8 cellular contexts compared by ENCODE assay signal in the genomic region with DNA sequence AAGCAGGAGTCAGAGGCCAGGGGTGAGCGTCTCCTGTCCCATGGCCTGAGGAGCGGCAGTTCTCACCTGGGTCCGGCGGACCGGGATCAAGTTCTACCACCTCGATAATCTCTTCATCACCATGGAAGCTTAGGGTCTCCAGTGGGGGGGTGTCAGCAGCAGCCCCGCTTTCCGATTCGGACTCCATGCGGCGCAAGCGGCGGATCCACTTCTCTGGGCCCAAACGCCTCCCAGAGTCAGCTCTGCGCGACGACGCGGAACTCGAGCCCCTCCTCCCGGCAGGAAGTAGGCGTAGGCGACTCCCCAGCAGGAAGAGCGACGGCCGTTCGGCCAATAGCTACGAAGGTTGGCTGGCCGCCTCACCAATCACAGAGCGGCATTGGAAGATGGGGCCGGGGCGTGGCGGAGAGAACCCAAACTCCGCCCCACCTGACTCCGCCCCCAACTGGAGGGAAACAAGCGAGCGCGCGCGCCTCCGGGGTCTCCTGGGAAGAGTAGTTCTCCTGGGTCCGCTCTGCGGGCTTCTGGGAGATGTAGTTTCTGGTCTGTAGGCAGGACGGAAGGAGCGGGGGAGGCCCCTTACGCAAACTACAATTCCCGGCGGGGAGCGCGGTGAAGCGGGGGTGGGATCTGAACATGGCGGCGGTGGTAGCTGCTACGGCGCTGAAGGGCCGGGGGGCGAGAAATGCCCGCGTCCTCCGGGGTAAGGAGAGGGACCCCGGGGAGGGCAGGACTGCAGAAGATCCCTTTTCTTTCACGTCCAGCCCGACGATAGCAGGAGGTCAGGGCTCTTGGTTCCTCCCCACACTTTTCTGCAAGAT. TPM values are rescaled to one million over a fixed set of nuclear protein-coding genes. Genes with fewer than 3 reads are reported as not detected.
DNase-seq lines count a peak whose midpoint lies in the region; ATAC-seq and TF ChIP-seq lines count a peak whose summit lies in the region.

A gene with protein sequence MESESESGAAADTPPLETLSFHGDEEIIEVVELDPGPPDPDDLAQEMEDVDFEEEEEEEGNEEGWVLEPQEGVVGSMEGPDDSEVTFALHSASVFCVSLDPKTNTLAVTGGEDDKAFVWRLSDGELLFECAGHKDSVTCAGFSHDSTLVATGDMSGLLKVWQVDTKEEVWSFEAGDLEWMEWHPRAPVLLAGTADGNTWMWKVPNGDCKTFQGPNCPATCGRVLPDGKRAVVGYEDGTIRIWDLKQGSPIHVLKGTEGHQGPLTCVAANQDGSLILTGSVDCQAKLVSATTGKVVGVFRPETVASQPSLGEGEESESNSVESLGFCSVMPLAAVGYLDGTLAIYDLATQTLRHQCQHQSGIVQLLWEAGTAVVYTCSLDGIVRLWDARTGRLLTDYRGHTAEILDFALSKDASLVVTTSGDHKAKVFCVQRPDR (minus strand): TSS at position 238 of the 821 bp plus-strand sequence. CDS start 51 bp downstream, at position 187.
A gene with protein sequence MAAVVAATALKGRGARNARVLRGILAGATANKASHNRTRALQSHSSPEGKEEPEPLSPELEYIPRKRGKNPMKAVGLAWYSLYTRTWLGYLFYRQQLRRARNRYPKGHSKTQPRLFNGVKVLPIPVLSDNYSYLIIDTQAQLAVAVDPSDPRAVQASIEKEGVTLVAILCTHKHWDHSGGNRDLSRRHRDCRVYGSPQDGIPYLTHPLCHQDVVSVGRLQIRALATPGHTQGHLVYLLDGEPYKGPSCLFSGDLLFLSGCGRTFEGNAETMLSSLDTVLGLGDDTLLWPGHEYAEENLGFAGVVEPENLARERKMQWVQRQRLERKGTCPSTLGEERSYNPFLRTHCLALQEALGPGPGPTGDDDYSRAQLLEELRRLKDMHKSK (plus strand): TSS at position 620 of the 821 bp plus-strand sequence. CDS start 17 bp downstream, at position 637.

- peaks cover 39% of the 10 kb centered on the region for H3K4me1 ChIP-seq in PC-9 (replicated peaks; ENCODE audit: insufficient read depth)

- DNase-seq in DMS153 (lab: John Stamatoyannopoulos, UW): peak; percentile 99
- DNase-seq in Jurkat, Clone E6-1 (ENCODE audit: low read depth, low spot score): peak; percentile 98
- DNase-seq in PC-9: peak; percentile 94 to 100
- peak; percentile 100 for DNase-seq in activated T-cell treated with anti-CD3 and anti-CD28 coated beads, Interleukin-2, amount 50 U/mL, for 1 hour
- peak; percentile 90 for DNase-seq in epithelial cell of proximal tubule (ENCODE audit: low read depth)
- peak; percentile 100 for DNase-seq in mucosa of gallbladder (ENCODE audit: low spot score)
- DNase-seq in stimulated activated CD8-positive, alpha-beta memory T cell treated with anti-CD3 and anti-CD28 coated beads, Interleukin-4, amount 100 ng/mL, for 4 hours (ENCODE audit: low read depth in 2 of 2, low spot score in 1 of 2): peak; percentile 100

- CTCF ChIA-PET in PC-9 (lab: Charles Lee): interaction anchor here (0.9 to 1.0 kb wide), 2 partner anchors 126 to 196 kb away, joined by 3 read pairs; no protein-coding TSS in a partner anchor

- H3K4me2 ChIP-seq in PC-9: peak within 1 kb of the TSS; percentile 97

- peaks cover 52% of the 10 kb centered on the region for H3K79me2 ChIP-seq in PC-9 (ENCODE audit: low read depth)

- intact Hi-C loops in PC-9 (cut with micrococcal nuclease; ENCODE audit: unreplicated experiment): loop anchor here (1.0 to 10.0 kb wide), 4 partner anchors 83 to 577 kb away; a partner anchor contains a TSS

- H3K27ac ChIP-seq in PC-9: peak within 1 kb of the TSS; percentile 54

- ATAC-seq in GM21619 (IDR thresholded peaks at IDR 0.05; ENCODE audit: unreplicated experiment): peak; percentile 88

- H2AFZ ChIP-seq in PC-9: peak within 1 kb of the TSS; percentile 79

- POLR2A ChIA-PET in PC-9 (lab: Charles Lee; ENCODE audit: unreplicated experiment): interaction anchor here (0.6 to 1.6 kb wide), 5 partner anchors 17 to 453 kb away, joined by 3 to 13 read pairs (median 6); no protein-coding TSS in a partner anchor

- peak within 1 kb of the TSS; percentile 98 for H3K4me3 ChIP-seq in Jurkat, Clone E6-1 (ENCODE audit: low read length)
- H3K4me3 ChIP-seq in PC-9 (peak within 1 kb of the TSS; percentile 91), epithelial cell of proximal tubule (ENCODE audit: low read depth, low read length) (peak within 1 kb of the TSS; percentile 92)

- no peaks in the 10 kb centered on the region for H3K9me3 ChIP-seq in PC-9 (ENCODE audit: insufficient read depth, low read depth)

- peaks cover 12% of the 10 kb centered on the region for H3K36me3 ChIP-seq in PC-9 (ENCODE audit: low read depth)

- peaks cover 31% of the 10 kb centered on the region for H3F3A ChIP-seq in PC-9 (ENCODE audit: insufficient read depth, low read depth)

- H3K27me3 ChIP-seq in PC-9 (ENCODE audit: insufficient read depth, low read depth): no peaks in the 10 kb centered on the region

- no TSS peak for BruUV-seq in PC-9 (replicated peaks; lab: Mats Ljungman, UMichigan)

- no peaks in the 10 kb centered on the region for H3K9me2 ChIP-seq in PC-9 (ENCODE audit: insufficient read depth)

- H4K20me1 ChIP-seq in PC-9 (ENCODE audit: insufficient read depth): peaks cover 27% of the 10 kb centered on the region

- TF ChIP-seq CTCF in PC-9 (conservative IDR thresholded peaks at IDR 0.05) (no peak; the same call in 1 of the 2 replicates), epithelial cell of proximal tubule (conservative IDR thresholded peaks at IDR 0.05; ENCODE audit: low read depth, low read length) (no peak)

RNA-seq across cellular contexts. Expression of the first gene that starts in this region (rescaled TPM):
- polyA plus RNA-seq in Jurkat, Clone E6-1 (2012; ENCODE audit: insufficient read depth, insufficient read length): 145 TPM
- 126 and 165 TPM in 2 replicates for total RNA-seq in PC-9 (2021)
- total RNA-seq in epithelial cell of proximal tubule: 119 and 173 TPM in 2 replicates
- 114 TPM for total RNA-seq in mucosa of gallbladder

RNA-seq across cellular contexts. Expression of the second gene that starts in this region (rescaled TPM):
- 52.3 TPM for polyA plus RNA-seq in Jurkat, Clone E6-1 (2012; ENCODE audit: insufficient read depth, insufficient read length)
- total RNA-seq in PC-9 (2021) (94.7 and 102 TPM in 2 replicates), epithelial cell of proximal tubule (53.3 and 55.3 TPM in 2 replicates), mucosa of gallbladder (154 TPM)

Comparison
In these comparisons a context has a peak if more than half of its experiments do, and no peak if none do; other contexts are left out.
1. Peak in every context shown above with its lines: DNase-seq, ATAC-seq, H3K4me3 ChIP-seq and H3K27ac ChIP-seq.